Comparison of ENCODE assay signal across 1 cellular context in the genomic region with DNA sequence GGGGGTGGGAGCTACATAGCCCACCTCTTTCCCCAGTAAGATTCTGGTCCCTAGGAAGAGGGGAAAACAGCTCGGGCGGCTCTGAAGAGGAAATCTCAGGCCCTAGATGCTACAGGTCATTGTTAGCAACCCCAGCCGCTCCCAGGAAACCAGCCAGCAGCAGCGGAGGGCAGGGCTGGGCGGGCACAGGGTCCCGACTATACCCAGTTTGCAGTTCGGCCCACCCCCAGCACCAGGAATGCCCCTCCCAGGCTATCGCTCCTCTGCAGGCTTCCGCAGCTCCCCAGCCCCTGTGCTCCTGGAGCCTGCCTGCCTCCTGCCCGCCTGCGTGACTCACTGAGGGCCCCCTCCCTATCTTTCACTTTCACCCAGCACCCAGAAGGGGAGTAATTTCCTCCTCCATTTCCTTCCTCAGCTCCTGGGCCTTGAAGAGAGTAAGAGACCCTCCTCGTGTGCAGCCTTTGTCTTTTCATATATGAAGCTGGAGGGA.
TF ChIP-seq lines count a peak whose summit lies in the region.

No MANE protein-coding gene starts in this region.

TF ChIP-seq in SK-N-SH, 30 proteins besides CTCF, POLR2A, EP300 and RAD21 (continued from another document):
- TF ChIP-seq TCF12 (IDR thresholded peaks at IDR 0.05) (no peak), ELF1 (IDR thresholded peaks at IDR 0.05) (no peak), TEAD4 (IDR thresholded peaks at IDR 0.05; ENCODE audit: borderline replicate concordance, insufficient read depth) (no peak), TAF1 (IDR thresholded peaks at IDR 0.05; ENCODE audit: borderline replicate concordance, low read depth, low read length) (no peak), NRF1 (IDR thresholded peaks at IDR 0.05; ENCODE audit: low read depth, low read length) (no peak), MEF2A (IDR thresholded peaks at IDR 0.05; ENCODE audit: borderline replicate concordance, low read depth) (no peak), RCOR1 (IDR thresholded peaks at IDR 0.05; ENCODE audit: low read length) (no peak)
- TF ChIP-seq, protein P1, sequence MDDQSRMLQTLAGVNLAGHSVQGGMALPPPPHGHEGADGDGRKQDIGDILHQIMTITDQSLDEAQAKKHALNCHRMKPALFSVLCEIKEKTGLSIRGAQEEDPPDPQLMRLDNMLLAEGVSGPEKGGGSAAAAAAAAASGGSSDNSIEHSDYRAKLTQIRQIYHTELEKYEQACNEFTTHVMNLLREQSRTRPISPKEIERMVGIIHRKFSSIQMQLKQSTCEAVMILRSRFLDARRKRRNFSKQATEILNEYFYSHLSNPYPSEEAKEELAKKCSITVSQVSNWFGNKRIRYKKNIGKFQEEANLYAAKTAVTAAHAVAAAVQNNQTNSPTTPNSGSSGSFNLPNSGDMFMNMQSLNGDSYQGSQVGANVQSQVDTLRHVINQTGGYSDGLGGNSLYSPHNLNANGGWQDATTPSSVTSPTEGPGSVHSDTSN (IDR thresholded peaks at IDR 0.05): no peak
